In the genomic region with DNA sequence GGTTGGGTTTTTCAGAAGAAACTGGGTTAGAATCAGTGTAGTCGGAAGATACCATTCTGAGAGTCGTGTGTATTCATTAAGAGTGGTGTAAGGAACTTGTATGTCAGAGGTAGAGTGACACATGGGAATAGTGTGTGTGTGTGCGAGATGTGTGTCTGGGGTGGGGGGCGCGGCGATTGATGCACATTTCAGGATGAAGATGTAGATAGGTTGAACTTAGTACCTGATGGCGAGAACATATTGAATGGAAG, we compare ENCODE assay signal across 1 cellular context.
TF ChIP-seq lines count a peak whose summit lies in the region.

No MANE protein-coding gene starts in this region.

TF ChIP-seq in H1, 55 proteins besides CTCF, POLR2A, EP300 and RAD21:
- TF ChIP-seq CREB1 (IDR thresholded peaks at IDR 0.05) = no peak
- no peak for TF ChIP-seq CHD2 (IDR thresholded peaks at IDR 0.05; ENCODE audit: low read length)
- TF ChIP-seq KDM5A (IDR thresholded peaks at IDR 0.05; ENCODE audit: low read length) = no peak
- no peak for TF ChIP-seq RNF2 (IDR thresholded peaks at IDR 0.05; ENCODE audit: borderline replicate concordance, low read depth, low read length, missing control alignments, poor library complexity, severe bottlenecking)
